8 cellular contexts compared by ENCODE assay signal in genomic region chr14:105473677-105474477, GRCh38. TPM values are rescaled to one million over a fixed set of nuclear protein-coding genes. Genes with fewer than 3 reads are reported as not detected.
A peak's percentile ranks its signal among the peaks of the same experiment; 100 is the strongest.
DNase-seq lines count a peak whose midpoint lies in the region; ATAC-seq, FAIRE-seq and TF ChIP-seq lines count a peak whose summit lies in the region.

No MANE protein-coding gene starts in this region.

- H3K27me3 Mint-ChIP-seq in activated naive CD8-positive, alpha-beta T cell, result no peaks in the 10 kb centered on the region

- no peaks in the 10 kb centered on the region for H3K9me3 ChIP-seq in SJSA1 (replicated peaks)
- peaks cover 0 to 2% of the 10 kb centered on the region in 2 donors for H3K9me3 ChIP-seq in neuronal stem cell (replicated peaks in 1 of 2; ENCODE audit: control insufficient read depth in 2 of 2, insufficient read depth in 1 of 2, low read depth in 1 of 2, low read length in 2 of 2)
- H3K9me3 ChIP-seq in uterus, result no peaks in the 10 kb centered on the region

- H3K4ac ChIP-seq in neuronal stem cell (ENCODE audit: low read length), result no peak overlapping the region

- FAIRE-seq in D721Med (lab: Jason Lieb, UNC), result no peak

- peak overlapping the region; percentile 94 for H3K14ac ChIP-seq in neuronal stem cell (ENCODE audit: low read length)

- H3K9me3 Mint-ChIP-seq in activated naive CD8-positive, alpha-beta T cell (ENCODE audit: low read depth), result no peaks in the 10 kb centered on the region

- H4K8ac ChIP-seq in neuronal stem cell (ENCODE audit: low read depth, low read length), result no peak overlapping the region

- no CpG with 5 or more reads among the region's 60 CpGs for WGBS in neuronal stem cell (ENCODE audit: extremely low coverage in 2 of 2, insufficient read length in 2 of 2, insufficient replicate concordance in 1 of 2), 2 donors

- H2BK12ac ChIP-seq in neuronal stem cell (ENCODE audit: low read length), result peak overlapping the region; percentile 49

- H3K27ac ChIP-seq in SJSA1, result no peak overlapping the region
- peak overlapping the region; percentile 91 for H3K27ac ChIP-seq in neuronal stem cell (replicated peaks; ENCODE audit: low read length)
- peak overlapping the region; percentile 72 to 79 for H3K27ac ChIP-seq in uterus

- no peak for TF ChIP-seq POLR2A in uterus (IDR thresholded peaks at IDR 0.05)

- H3K4me1 ChIP-seq in SJSA1 (replicated peaks), result peaks cover 22% of the 10 kb centered on the region
- H3K4me1 ChIP-seq in neuronal stem cell (ENCODE audit: control insufficient read depth in 2 of 2, insufficient read depth in 1 of 2, low read depth in 1 of 2, low read length in 2 of 2), result peaks cover 27 to 51% of the 10 kb centered on the region in 2 donors
- peaks cover 0 to 44% of the 10 kb centered on the region in 2 donors for H3K4me1 ChIP-seq in uterus

- peak overlapping the region; percentile 63 for H2AK5ac ChIP-seq in neuronal stem cell (ENCODE audit: low read depth, low read length)

- peaks cover 13% of the 10 kb centered on the region for H3K79me1 ChIP-seq in neuronal stem cell (ENCODE audit: low read depth, low read length)

- ATAC-seq in HG03097 (IDR thresholded peaks at IDR 0.05; ENCODE audit: low FRiP score, unreplicated experiment), result no peak

- H3K36me3 ChIP-seq in SJSA1, result no peaks in the 10 kb centered on the region
- H3K36me3 ChIP-seq in neuronal stem cell (replicated peaks in 1 of 2; ENCODE audit: control insufficient read depth in 2 of 2, insufficient read depth in 2 of 2, low read length in 2 of 2), result peaks cover 4 to 18% of the 10 kb centered on the region in 2 donors
- H3K36me3 ChIP-seq in uterus, result no peaks in the 10 kb centered on the region

- peak overlapping the region; percentile 91 for H3K23ac ChIP-seq in neuronal stem cell (ENCODE audit: low read depth, low read length, poor library complexity)

- peaks cover 26% of the 10 kb centered on the region for H3K27me3 ChIP-seq in SJSA1 (replicated peaks)
- peaks cover 0 to 42% (median 16%) of the 10 kb centered on the region in 3 experiments for H3K27me3 ChIP-seq in neuronal stem cell (ENCODE audit: control insufficient read depth in 3 of 3, insufficient read depth in 3 of 3, low read depth in 1 of 3, low read length in 3 of 3)
- no peaks in the 10 kb centered on the region for H3K27me3 ChIP-seq in uterus

- peak overlapping the region; percentile 74 for H3K9ac ChIP-seq in neuronal stem cell (ENCODE audit: low read depth, low read length, poor library complexity)

- H4K91ac ChIP-seq in neuronal stem cell (ENCODE audit: low read depth, low read length, poor library complexity), result peak overlapping the region; percentile 53

- peak overlapping the region; percentile 13 for H2BK15ac ChIP-seq in neuronal stem cell (ENCODE audit: low read length)

- H2BK5ac ChIP-seq in neuronal stem cell (ENCODE audit: low read length), result peak overlapping the region; percentile 14

- peak overlapping the region; percentile 97 for H3K18ac ChIP-seq in neuronal stem cell (ENCODE audit: low read length)

- H3K4me1 Mint-ChIP-seq in activated naive CD8-positive, alpha-beta T cell (ENCODE audit: low read depth), result peaks cover 12% of the 10 kb centered on the region

- peak overlapping the region; percentile 80 for H3K4me2 ChIP-seq in neuronal stem cell (ENCODE audit: insufficient read depth, low read length, poor library complexity, severe bottlenecking)

- H3K4me3 Mint-ChIP-seq in activated naive CD8-positive, alpha-beta T cell, result peak overlapping the region; percentile 44

- peak overlapping the region; percentile 95 for H2AFZ ChIP-seq in neuronal stem cell (ENCODE audit: low read length)

- TF ChIP-seq CTCF in D721Med (IDR thresholded peaks at IDR 0.05; ENCODE audit: insufficient read depth, missing control alignments) (no peak), uterus (IDR thresholded peaks at IDR 0.05) (no peak)

- intact Hi-C loops in uterus (cut with DNase I; ENCODE audit: low total_unique reads), result no loop called here

- H3K36me3 Mint-ChIP-seq in activated naive CD8-positive, alpha-beta T cell, result no peaks in the 10 kb centered on the region

- DNase-seq in D721Med (ENCODE audit: insufficient read length, low spot score) (peak; percentile 95), LHCN-M2 (ENCODE audit: low read depth) (peak; percentile 81), SJSA1 (ENCODE audit: low read depth in 1 of 2, low spot score in 2 of 2) (peak; percentile 51 to 84), germinal center (ENCODE audit: low spot score) (peak; percentile 61), neuronal stem cell (ENCODE audit: low spot score) (peak; percentile 96), uterus (peak; percentile 87 to 89)

- H3K27ac Mint-ChIP-seq in activated naive CD8-positive, alpha-beta T cell, result no peak overlapping the region

- peak overlapping the region; percentile 40 for H3K4me3 ChIP-seq in SJSA1
- H3K4me3 ChIP-seq in neuronal stem cell (ENCODE audit: low read length in 2 of 2), result peak overlapping the region; percentile 86 to 91
- peak overlapping the region; percentile 54 to 57 for H3K4me3 ChIP-seq in uterus

- H2BK120ac ChIP-seq in neuronal stem cell (ENCODE audit: low read depth, low read length), result peak overlapping the region; percentile 96

RNA-seq across cellular contexts. Expression of gene CRIP2, which starts 0.7 kb away (rescaled TPM):
- 152 and 159 TPM in 2 replicates for total RNA-seq in LHCN-M2 (2014; rRNA removed)
- polyA plus RNA-seq in LHCN-M2 (2012), result 165 TPM
- 1.1 and 3.8 TPM in 2 replicates for total RNA-seq in SJSA1 (2014; rRNA removed; shearing (Covaris generic))
- polyA plus RNA-seq in neuronal stem cell (2013, experiment 1 of 2), result 16.9 TPM
- polyA plus RNA-seq in neuronal stem cell (2013, experiment 2 of 2), result 15.2 TPM
- 100 to 1,000 TPM in 3 of 4 donors, 10 to 100 TPM in 1; 76.1 to 377 (median 163) TPM for total RNA-seq in uterus

RNA-seq across cellular contexts. Expression of gene CRIP1, which starts 12.8 kb away (rescaled TPM):
- total RNA-seq in LHCN-M2 (2014; rRNA removed) (not detected in 2 replicates), uterus (10 to 100 TPM in 3 of 4 donors, under 1 TPM in 1; 0.51 to 64.7 (median 34.4) TPM)
- 0.79 TPM for polyA plus RNA-seq in LHCN-M2 (2012)
- total RNA-seq in SJSA1 (2014; rRNA removed; shearing (Covaris generic)), result 0.39 TPM in 1 of 2 replicates, not detected in the other
- polyA plus RNA-seq in neuronal stem cell (2013, experiment 1 of 2), result 98.0 TPM
- polyA plus RNA-seq in neuronal stem cell (2013, experiment 2 of 2), result 93.7 TPM

RNA-seq across cellular contexts. Expression of gene TEDC1, which starts 17.2 kb away (rescaled TPM):
- total RNA-seq in LHCN-M2 (2014; rRNA removed) (25.5 and 29.0 TPM in 2 replicates), uterus (10 to 100 TPM in 1 of 4 donors, 1 to 10 TPM in 1, under 1 TPM in 1, not detected in 1; 0.51 to 11.0 (median 9.4) TPM)
- polyA plus RNA-seq in LHCN-M2 (2012), result 8.8 TPM
- 22.1 and 38.8 TPM in 2 replicates for total RNA-seq in SJSA1 (2014; rRNA removed; shearing (Covaris generic))
- polyA plus RNA-seq in neuronal stem cell (2013, experiment 1 of 2), result 13.4 TPM
- 11.7 TPM for polyA plus RNA-seq in neuronal stem cell (2013, experiment 2 of 2)

RNA-seq across cellular contexts. Expression of gene TMEM121, which starts 52.5 kb away (rescaled TPM):
- total RNA-seq in LHCN-M2 (2014; rRNA removed) (11.0 and 12.2 TPM in 2 replicates), uterus (10 to 100 TPM in 1 of 4 donors, 1 to 10 TPM in 3; 2.0 to 42.1 (median 7.7) TPM)
- 2.7 TPM for polyA plus RNA-seq in LHCN-M2 (2012)
- total RNA-seq in SJSA1 (2014; rRNA removed; shearing (Covaris generic)), result 1.2 and 2.9 TPM in 2 replicates
- 7.2 TPM for polyA plus RNA-seq in neuronal stem cell (2013, experiment 1 of 2)
- polyA plus RNA-seq in neuronal stem cell (2013, experiment 2 of 2), result 6.3 TPM

RNA-seq across cellular contexts. Expression of gene MTA1, which starts 54.2 kb away (rescaled TPM):
- total RNA-seq in LHCN-M2 (2014; rRNA removed) (46.7 and 47.9 TPM in 2 replicates), uterus (100 to 1,000 TPM in 2 of 4 donors, 10 to 100 TPM in 2; 62.9 to 218 (median 108) TPM)
- polyA plus RNA-seq in LHCN-M2 (2012), result 37.4 TPM
- total RNA-seq in SJSA1 (2014; rRNA removed; shearing (Covaris generic)), result 29.0 and 52.4 TPM in 2 replicates
- polyA plus RNA-seq in neuronal stem cell (2013, experiment 1 of 2), result 199 TPM
- 194 TPM for polyA plus RNA-seq in neuronal stem cell (2013, experiment 2 of 2)

Comparison
In these comparisons a context has a peak if more than half of its experiments do, and no peak if none do; other contexts are left out.
1. RNA of gene CRIP2, which starts 0.7 kb away (total RNA-seq): 76.1 to 377 TPM in uterus and 152 to 159 TPM in LHCN-M2; 1.1 to 3.8 TPM in SJSA1; every median in the first group is over 10 times any median in the second.
2. Peak in every context shown above with its lines, with median percentiles within 50 percentile points of each other: DNase-seq and H3K4me3 ChIP-seq.